23 cellular contexts compared by ENCODE assay signal in genomic region chr2:219918929-219919328, GRCh38.
DNase-seq lines count a peak whose midpoint lies in the region; ATAC-seq and TF ChIP-seq lines count a peak whose summit lies in the region.
"Had no signal": no experiment of that assay in that cellular context is flagged by ENCODE, and none has a peak within 500 bp of the region (broad histone marks: within the 10 kb centered on the region; RNA-seq: fewer than 3 reads in every experiment).

No MANE protein-coding gene starts in this region.

- H3K9me3 Mint-ChIP-seq in nephron (no peaks in the 10 kb centered on the region), nephron progenitor cell (no peaks in the 10 kb centered on the region)
- H3K9me3 Mint-ChIP-seq: CD4-positive, alpha-beta T cell; T-cell had no signal

- no peak for ATAC-seq in HG03571 (IDR thresholded peaks at IDR 0.05; ENCODE audit: unreplicated experiment)
- ATAC-seq: PC-3, T-cell had no signal

- peaks cover 49% of the 10 kb centered on the region for H3K4me1 Mint-ChIP-seq in nephron
- H3K4me1 Mint-ChIP-seq in nephron progenitor cell, result peaks cover 18% of the 10 kb centered on the region
- H3K4me1 Mint-ChIP-seq: T-cell had no signal

- TF ChIP-seq CTCF in A673 (conservative IDR thresholded peaks at IDR 0.05; ENCODE audit: low read depth, low read length) (no peak), HEK293 (tag by site-specific recombination; IDR thresholded peaks at IDR 0.05) (no peak), nephron (IDR thresholded peaks at IDR 0.05; ENCODE audit: unreplicated experiment in 3 of 3) (no peak), nephron progenitor cell (IDR thresholded peaks at IDR 0.05) (no peak)

- intact Hi-C loops in A673 (cut with micrococcal nuclease; ENCODE audit: unreplicated experiment), result no loop called here

- H3K4me1 ChIP-seq in A673 (ENCODE audit: insufficient read depth, low read length, poor library complexity, severe bottlenecking) (peaks cover 31% of the 10 kb centered on the region), HEK293 (ENCODE audit: control insufficient read depth, insufficient read depth, low read length) (peaks cover 8% of the 10 kb centered on the region)
- H3K4me1 ChIP-seq: BLaER1 treated with 17β-estradiol and CSF1 and Interleukin-3, amounts not matched to agents 10 nM and 100 nM; Caco-2; HAP-1; SJSA1 had no signal

- H3K36me3 ChIP-seq in A673 (ENCODE audit: insufficient read depth, low read length, poor library complexity, severe bottlenecking) (no peaks in the 10 kb centered on the region), HEK293 (ENCODE audit: control insufficient read depth in 2 of 2, insufficient read depth in 1 of 2, low read length in 2 of 2) (no peaks in the 10 kb centered on the region)
- H3K36me3 ChIP-seq: BLaER1 treated with 17β-estradiol and CSF1 and Interleukin-3, amounts not matched to agents 10 nM and 100 nM; HAP-1; SJSA1 had no signal

- no peaks in the 10 kb centered on the region for H3K36me3 Mint-ChIP-seq in nephron (ENCODE audit: low read depth)
- no peaks in the 10 kb centered on the region for H3K36me3 Mint-ChIP-seq in nephron progenitor cell (ENCODE audit: low read depth)
- H3K36me3 Mint-ChIP-seq: T-cell had no signal

- H3K9me3 ChIP-seq in A673 (ENCODE audit: low read depth, low read length, poor library complexity, severe bottlenecking) (no peaks in the 10 kb centered on the region), HEK293 (ENCODE audit: control insufficient read depth, insufficient read depth, low read depth, low read length) (no peaks in the 10 kb centered on the region)
- H3K9me3 ChIP-seq: BLaER1 treated with 17β-estradiol and CSF1 and Interleukin-3, amounts not matched to agents 10 nM and 100 nM; Caco-2; SJSA1 had no signal

- CTCF ChIA-PET in A673 (lab: Charles Lee) (no interaction called here), HEK293 (lab: Yijun Ruan, JAX) (no interaction called here)

- H3K27ac Mint-ChIP-seq in nephron, result peak overlapping the region; percentile 16 to 82 (median 78)
- H3K27ac Mint-ChIP-seq in nephron progenitor cell, result no peak overlapping the region
- H3K27ac Mint-ChIP-seq: CD4-positive, alpha-beta T cell; T-cell had no signal

- POLR2A ChIA-PET in A673 (lab: Charles Lee; ENCODE audit: low non-redundant PET), result no interaction called here
- POLR2A ChIA-PET in HEK293 (lab: Yijun Ruan, JAX), result no interaction called here

- H3K27me3 ChIP-seq in A673 (replicated peaks; ENCODE audit: insufficient read depth, low read depth, low read length, poor library complexity), result peaks cover 5% of the 10 kb centered on the region
- H3K27me3 ChIP-seq: BLaER1 treated with 17β-estradiol and CSF1 and Interleukin-3, amounts not matched to agents 10 nM and 100 nM; SJSA1 had no signal

- DNase-seq in A673 (ENCODE audit: low spot score) (peak; percentile 67), NCI-H69 (lab: John Stamatoyannopoulos, UW) (peak; percentile 57), nephron progenitor cell (no peak)
- DNase-seq in activated CD4-positive, alpha-beta T cell treated with anti-CD3 and anti-CD28 coated beads, Interleukin-2, amount 50 U/mL, for 48 hours, result no peak
- DNase-seq: Caco-2; CD4-positive, alpha-beta T cell; DMS79 treated with DMSO at 0.1 percent for 48 hours; GF-D8; GOT3; KBM-7; NCI-H1436 treated with DMSO at 0.1 percent for 48 hours; NCI-H1930; NCI-H2227 treated with DMSO at 0.1 percent for 48 hours; NCI-H526 treated with DMSO at 0.1 percent for 48 hours; NK-92 treated with Interleukin-12 subunit alpha and Interleukin-12 subunit beta, amount 100 ng/mL, for 24 hours; PC-3; T-cell had no signal

- BruUV-seq in A673 (replicated peaks; lab: Mats Ljungman, UMichigan), result no TSS peak

- no peak overlapping the region for H3K4me3 ChIP-seq in A673 (ENCODE audit: low read depth, low read length, poor library complexity, severe bottlenecking)
- no peak overlapping the region for H3K4me3 ChIP-seq in HEK293 (ENCODE audit: low read depth, low read length)
- H3K4me3 ChIP-seq: BLaER1 treated with 17β-estradiol and CSF1 and Interleukin-3, amounts not matched to agents 10 nM and 100 nM; HAP-1; SJSA1 had no signal

- H3K27me3 Mint-ChIP-seq in nephron (ENCODE audit: low read depth) (peaks cover 11% of the 10 kb centered on the region), nephron progenitor cell (ENCODE audit: low read depth, poor library complexity) (peaks cover 6% of the 10 kb centered on the region)

- no peak overlapping the region for H3K27ac ChIP-seq in A673 (ENCODE audit: low read depth, low read length, poor library complexity, severe bottlenecking)
- peak overlapping the region; percentile 25; the same call in 1 of the 2 replicates for H3K27ac ChIP-seq in HEK293 (ENCODE audit: extremely low read depth, low read depth, low read length)
- H3K27ac ChIP-seq: BLaER1 treated with 17β-estradiol and CSF1 and Interleukin-3, amounts not matched to agents 10 nM and 100 nM; SJSA1 had no signal

- no peak overlapping the region for H3K4me3 Mint-ChIP-seq in nephron
- H3K4me3 Mint-ChIP-seq in nephron progenitor cell, result no peak overlapping the region
- H3K4me3 Mint-ChIP-seq: CD4-positive, alpha-beta T cell; T-cell had no signal

TF ChIP-seq in HEK293, 187 proteins besides CTCF, POLR2A, EP300 and RAD21:
- TF ChIP-seq ZNF19 (tag by site-specific recombination; IDR thresholded peaks at IDR 0.05; ENCODE audit: low read depth) (no peak), GLI4 (tag by site-specific recombination; IDR thresholded peaks at IDR 0.05) (no peak), ZNF121 (tag by site-specific recombination; IDR thresholded peaks at IDR 0.05) (no peak)
- TF ChIP-seq, protein P1, sequence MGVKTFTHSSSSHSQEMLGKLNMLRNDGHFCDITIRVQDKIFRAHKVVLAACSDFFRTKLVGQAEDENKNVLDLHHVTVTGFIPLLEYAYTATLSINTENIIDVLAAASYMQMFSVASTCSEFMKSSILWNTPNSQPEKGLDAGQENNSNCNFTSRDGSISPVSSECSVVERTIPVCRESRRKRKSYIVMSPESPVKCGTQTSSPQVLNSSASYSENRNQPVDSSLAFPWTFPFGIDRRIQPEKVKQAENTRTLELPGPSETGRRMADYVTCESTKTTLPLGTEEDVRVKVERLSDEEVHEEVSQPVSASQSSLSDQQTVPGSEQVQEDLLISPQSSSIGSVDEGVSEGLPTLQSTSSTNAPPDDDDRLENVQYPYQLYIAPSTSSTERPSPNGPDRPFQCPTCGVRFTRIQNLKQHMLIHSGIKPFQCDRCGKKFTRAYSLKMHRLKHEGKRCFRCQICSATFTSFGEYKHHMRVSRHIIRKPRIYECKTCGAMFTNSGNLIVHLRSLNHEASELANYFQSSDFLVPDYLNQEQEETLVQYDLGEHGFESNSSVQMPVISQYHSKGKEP (tag by site-specific recombination; IDR thresholded peaks at IDR 0.05), result 0 out of 2 replicates have a peak, but pooled peaks have one; percentile 14

Comparison
In these comparisons a context has a peak if more than half of its experiments do, and no peak if none do; other contexts are left out.
1. DNase-seq: peak in A673 (single experiment) and NCI-H69 (single experiment); none in nephron progenitor cell (single experiment) and activated CD4-positive, alpha-beta T cell treated with anti-CD3 and anti-CD28 coated beads, Interleukin-2, amount 50 U/mL, for 48 hours (0 of 2).